Comparison of ENCODE assay signal across 11 cellular contexts in the genomic region with DNA sequence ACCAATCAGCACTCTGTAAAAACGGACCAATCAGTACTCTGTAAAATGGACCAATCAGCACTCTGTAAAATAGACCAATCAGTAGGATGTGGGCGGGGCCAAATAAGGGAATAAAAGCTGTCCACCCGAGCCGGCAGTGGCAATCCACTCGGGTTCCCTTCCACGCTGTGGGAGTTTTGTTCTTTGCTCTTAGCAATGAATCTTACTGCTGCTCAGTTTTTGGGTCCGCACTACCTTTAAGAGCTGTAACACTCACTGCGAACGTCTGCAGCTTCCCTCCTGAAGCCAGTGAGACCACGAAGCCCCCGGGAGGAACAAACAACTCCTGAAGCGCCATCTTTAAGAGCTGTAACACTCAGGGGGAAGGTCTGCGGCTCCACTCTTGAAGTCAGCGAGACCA.
"Had no signal": no experiment of that assay in that cellular context is flagged by ENCODE, and none has a peak within 500 bp of the region (broad histone marks: within the 10 kb centered on the region; RNA-seq: fewer than 3 reads in every experiment).

No MANE protein-coding gene starts in this region.

- H3K36me3 ChIP-seq: HAP-1 had no signal

- ATAC-seq: GM23338, HCT116 had no signal

- H3K4me3 ChIP-seq: GM23248, GM23338, HAP-1 had no signal

- H3K9me3 ChIP-seq: HAP-1 had no signal

- H3K4me1 ChIP-seq: HAP-1 had no signal

- H3K27ac ChIP-seq: GM23248 had no signal

- DNase-seq: GM23248, GOT3, H7, H9, HCEC 1CT, HFFc6 had no signal

- H3K4me2 ChIP-seq: GM23338 had no signal

- H2AFZ ChIP-seq: GM23248, GM23338 had no signal

- FAIRE-seq: H1, H54 had no signal

- H3K9ac ChIP-seq: GM23248 had no signal
